In genomic region chr13:61954092-61954491, GRCh38 we compare ENCODE assay signal across 8 cellular contexts.
A peak's percentile ranks its signal among the peaks of the same experiment; 100 is the strongest.
DNase-seq lines count a peak whose midpoint lies in the region; ATAC-seq, FAIRE-seq and TF ChIP-seq lines count a peak whose summit lies in the region.

No MANE protein-coding gene starts in this region.

- POLR2A ChIA-PET in Panc1 (lab: Charles Lee) = no interaction called here

- DNase-seq in HuH-7 (ENCODE audit: low spot score) (peak; percentile 0), Panc1 (ENCODE audit: low read depth, low spot score) (peak; percentile 12), foreskin melanocyte (peak; percentile 14), dedifferentiated amniotic fluid mesenchymal stem cell (ENCODE audit: extremely low spot score) (no peak), ureter (ENCODE audit: low spot score) (no peak)

- BruUV-seq in Panc1 (replicated peaks; lab: Mats Ljungman, UMichigan) = no TSS peak

- H3K36me3 ChIP-seq in Panc1 (ENCODE audit: control insufficient read depth, insufficient read depth, low read length) = no peaks in the 10 kb centered on the region

- CTCF ChIA-PET in Panc1 (lab: Charles Lee) = interaction anchor here (0.6 to 0.9 kb wide), 3 partner anchors 185 to 668 kb away, joined by 3 read pairs; no protein-coding TSS in a partner anchor

- ATAC-seq in Panc1 (no peak), GM21717 (IDR thresholded peaks at IDR 0.05; ENCODE audit: unreplicated experiment) (no peak), HG02852 (IDR thresholded peaks at IDR 0.05; ENCODE audit: unreplicated experiment) (no peak)

- no peak overlapping the region for H3K27ac ChIP-seq in Panc1 (ENCODE audit: low read length)

- peak; percentile 53; the same call in 1 of the 2 replicates for TF ChIP-seq CTCF in Panc1 (IDR thresholded peaks at IDR 0.05)

- in situ Hi-C loops in Panc1 (cut with HindIII; ENCODE audit: low pct_unique_long_range_greater_than_20kb, low sequenced_read_pairs) = no loop called here

- peak; percentile 90 for FAIRE-seq in A204.1 (lab: Jason Lieb, UNC)

- intact Hi-C loops in Panc1 (cut with micrococcal nuclease; ENCODE audit: unreplicated experiment) = loop anchor here (5.0 to 10.0 kb wide), 2 partner anchors 199 to 667 kb away; no protein-coding TSS in a partner anchor

- no peaks in the 10 kb centered on the region for H3K9me3 ChIP-seq in Panc1 (ENCODE audit: control insufficient read depth, insufficient read depth, low read depth, low read length)

- H3K27me3 ChIP-seq in Panc1 (ENCODE audit: control insufficient read depth, insufficient read depth, low read length) = no peaks in the 10 kb centered on the region

- H3K4me3 ChIP-seq in Panc1 (ENCODE audit: low read depth in 2 of 2, low read length in 2 of 2) = no peak overlapping the region

- H3K4me1 ChIP-seq in Panc1 (ENCODE audit: control insufficient read depth, insufficient read depth, low read length) = no peaks in the 10 kb centered on the region

Comparison
In these comparisons a context has a peak if more than half of its experiments do, and no peak if none do; other contexts are left out.
1. DNase-seq: peak in HuH-7 (single experiment), Panc1 (single experiment) and foreskin melanocyte (single experiment); none in dedifferentiated amniotic fluid mesenchymal stem cell (single experiment) and ureter (single experiment).